ENCODE assay signal across 9 cellular contexts in genomic region chr15:57220220-57220619, GRCh38.
A peak's percentile ranks its signal among the peaks of the same experiment; 100 is the strongest.
DNase-seq lines count a peak whose midpoint lies in the region; ATAC-seq and TF ChIP-seq lines count a peak whose summit lies in the region.
"Had no signal": no experiment of that assay in that cellular context is flagged by ENCODE, and none has a peak within 500 bp of the region (broad histone marks: within the 10 kb centered on the region; RNA-seq: fewer than 3 reads in every experiment).

No MANE protein-coding gene starts in this region.

- no peak for TF ChIP-seq CTCF in dorsolateral prefrontal cortex (IDR thresholded peaks at IDR 0.05 in 54 of 56, conservative IDR thresholded peaks at IDR 0.05 in 2 of 56; ENCODE audit: low read depth in 1 of 56, partially characterized antibody in 56 of 56)
- no peak for TF ChIP-seq CTCF in neural crest cell (conservative IDR thresholded peaks at IDR 0.05)

- no peak overlapping the region for H3K56ac ChIP-seq in mesendoderm (ENCODE audit: low read length)

- peaks cover 2% of the 10 kb centered on the region for H3K4me1 ChIP-seq in mesendoderm (ENCODE audit: control insufficient read depth, low read depth, low read length)

- no peaks in the 10 kb centered on the region for H3K9me3 Mint-ChIP-seq in neural crest cell
- H3K9me3 Mint-ChIP-seq: immature natural killer cell had no signal

- no peaks in the 10 kb centered on the region for H3K79me1 ChIP-seq in mesendoderm (ENCODE audit: low read length)

- no peak overlapping the region for H2BK120ac ChIP-seq in mesendoderm (ENCODE audit: low read depth, low read length)

- peaks cover 73% of the 10 kb centered on the region for H3K4me1 Mint-ChIP-seq in neural crest cell

- no peak overlapping the region for H3K23ac ChIP-seq in mesendoderm (ENCODE audit: low read length)

- DNase-seq in GM03348 (ENCODE audit: low spot score) (peak; percentile 51), NCI-H526 treated with DMSO at 0.1 percent for 48 hours (lab: John Stamatoyannopoulos, UW) (peak; percentile 52), dorsolateral prefrontal cortex (no peak), neural crest cell (ENCODE audit: low read depth, low spot score) (no peak), mesendoderm (no peak)
- DNase-seq: immature natural killer cell had no signal

- H4K8ac ChIP-seq in mesendoderm (ENCODE audit: low read depth, low read length), result no peak overlapping the region

- H3K4me3 ChIP-seq in dorsolateral prefrontal cortex (peak overlapping the region in 37 of 59 donors; percentile 3 to 59 (median 39)), mesendoderm (ENCODE audit: low read length) (no peak overlapping the region)

- H2BK5ac ChIP-seq in mesendoderm (ENCODE audit: low read length), result no peak overlapping the region

- H2BK15ac ChIP-seq in mesendoderm (replicated peaks; ENCODE audit: low read depth), result no peak overlapping the region

- H3K36me3 Mint-ChIP-seq in neural crest cell (ENCODE audit: low read depth), result no peaks in the 10 kb centered on the region
- H3K36me3 Mint-ChIP-seq: immature natural killer cell had no signal

- no peak overlapping the region for H3K4me2 ChIP-seq in mesendoderm (ENCODE audit: low read length)

- no peak overlapping the region for H3K9ac ChIP-seq in mesendoderm (ENCODE audit: low read length)

- H3K4me3 Mint-ChIP-seq in neural crest cell, result peak overlapping the region; percentile 94
- H3K4me3 Mint-ChIP-seq: immature natural killer cell had no signal

- no peaks in the 10 kb centered on the region for H3K27me3 ChIP-seq in dorsolateral prefrontal cortex
- no peaks in the 10 kb centered on the region for H3K27me3 ChIP-seq in mesendoderm (ENCODE audit: insufficient read depth, low read length, poor library complexity)

- intact Hi-C loops in dorsolateral prefrontal cortex (cut with DNase I), result no loop called here

- H2AK5ac ChIP-seq in mesendoderm (ENCODE audit: low read length), result no peak overlapping the region

- no peaks in the 10 kb centered on the region for H3K36me3 ChIP-seq in mesendoderm (ENCODE audit: control insufficient read depth, insufficient read depth, low read length)

- H4K5ac ChIP-seq in mesendoderm (ENCODE audit: low read length), result no peak overlapping the region

- no CpG with 5 or more reads among the region's 1 CpG for WGBS in mesendoderm (ENCODE audit: extremely low coverage, insufficient coverage, low lambda C conversion rate)

- H3K27ac Mint-ChIP-seq in neural crest cell (ENCODE audit: unreplicated experiment), result peak overlapping the region; percentile 91
- H3K27ac Mint-ChIP-seq: immature natural killer cell had no signal

- ATAC-seq in HG02938 (IDR thresholded peaks at IDR 0.05; ENCODE audit: unreplicated experiment), result no peak
- no peak for ATAC-seq in HG03354 (IDR thresholded peaks at IDR 0.05; ENCODE audit: poor library complexity, severe bottlenecking, unreplicated experiment)
- ATAC-seq in HG03571 (IDR thresholded peaks at IDR 0.05; ENCODE audit: unreplicated experiment), result no peak

- H3K27ac ChIP-seq in dorsolateral prefrontal cortex, result peak overlapping the region in 11 of 59 donors; percentile 3 to 77 (median 18)
- no peak overlapping the region for H3K27ac ChIP-seq in mesendoderm (ENCODE audit: low read depth, low read length)

- no peak overlapping the region for H3K4ac ChIP-seq in mesendoderm (ENCODE audit: low read depth, low read length)

- H3K27me3 Mint-ChIP-seq in neural crest cell (ENCODE audit: low read depth), result no peaks in the 10 kb centered on the region

- no peak overlapping the region for H3K18ac ChIP-seq in mesendoderm (ENCODE audit: low read length)

- H3K79me2 ChIP-seq in mesendoderm (ENCODE audit: control insufficient read depth, insufficient read depth, low read length), result no peaks in the 10 kb centered on the region

Comparison
In these comparisons a context has a peak if more than half of its experiments do, and no peak if none do; other contexts are left out.
1. DNase-seq: peak in GM03348 (single experiment) and NCI-H526 treated with DMSO at 0.1 percent for 48 hours (single experiment); none in dorsolateral prefrontal cortex (0 of 10), neural crest cell (single experiment) and mesendoderm (single experiment).